8 cellular contexts compared by ENCODE assay signal in genomic region chrX:137051978-137052640, GRCh38. TPM values are rescaled to one million over a fixed set of nuclear protein-coding genes. Genes with fewer than 3 reads are reported as not detected.
A peak's percentile ranks its signal among the peaks of the same experiment; 100 is the strongest.
DNase-seq lines count a peak whose midpoint lies in the region; ATAC-seq and TF ChIP-seq lines count a peak whose summit lies in the region.

No MANE protein-coding gene starts in this region.

- H3K36me3 Mint-ChIP-seq in endodermal cell (ENCODE audit: low read depth), result no peaks in the 10 kb centered on the region

- H3K27ac ChIP-seq in endodermal cell (ENCODE audit: low read depth, low read length), result no peak overlapping the region

- TF ChIP-seq CTCF in endodermal cell (conservative IDR thresholded peaks at IDR 0.05), result peak; percentile 87

- DNase-seq in AML-193 (lab: John Stamatoyannopoulos, UW) (peak; percentile 1 to 20), NCI-H69 (lab: John Stamatoyannopoulos, UW) (peak; percentile 74), endodermal cell (peak; percentile 91)
- peak; percentile 91 for DNase-seq in activated CD8-positive, alpha-beta memory T cell treated with anti-CD3 and anti-CD28 coated beads for 24 hours
- peak; percentile 72 for DNase-seq in stimulated activated CD8-positive, alpha-beta memory T cell treated with anti-CD3 and anti-CD28 coated beads, Interleukin-4, amount 100 ng/mL, for 24 hours (ENCODE audit: low read depth)

- H3K9me3 ChIP-seq in endodermal cell (ENCODE audit: control insufficient read depth, low read length) (no peaks in the 10 kb centered on the region), mucosa of stomach (ENCODE audit: control insufficient read depth, low read length) (no peaks in the 10 kb centered on the region)

- H3K4me1 Mint-ChIP-seq in endodermal cell, result peaks cover 2% of the 10 kb centered on the region

- no peak overlapping the region for H3K27ac Mint-ChIP-seq in endodermal cell

- peak; percentile 98 for ATAC-seq in GM19023 (IDR thresholded peaks at IDR 0.05; ENCODE audit: unreplicated experiment)
- ATAC-seq in HG03159 (IDR thresholded peaks at IDR 0.05; ENCODE audit: unreplicated experiment), result peak; percentile 96

- peaks cover 88% of the 10 kb centered on the region for H3K27me3 Mint-ChIP-seq in endodermal cell (ENCODE audit: insufficient read depth)

- peaks cover 72% of the 10 kb centered on the region for H3K27me3 ChIP-seq in endodermal cell (ENCODE audit: control insufficient read depth, insufficient read depth, low read length, poor library complexity, severe bottlenecking)
- H3K27me3 ChIP-seq in mucosa of stomach (ENCODE audit: control insufficient read depth, insufficient read depth, low read length), result peaks cover 18% of the 10 kb centered on the region

- H3K36me3 ChIP-seq in endodermal cell (ENCODE audit: control insufficient read depth, insufficient read depth, low read length) (no peaks in the 10 kb centered on the region), mucosa of stomach (ENCODE audit: control insufficient read depth, insufficient read depth, low read length) (no peaks in the 10 kb centered on the region)

- H3K9me3 Mint-ChIP-seq in endodermal cell, result peaks cover 42% of the 10 kb centered on the region

- H3K4me3 Mint-ChIP-seq in endodermal cell, result peak overlapping the region; percentile 61

- H3K9ac ChIP-seq in endodermal cell (ENCODE audit: extremely low read depth, low read length, poor library complexity, severe bottlenecking) (no peak overlapping the region), mucosa of stomach (ENCODE audit: low read length) (peak overlapping the region; percentile 43)

- 5% methylated on average over 25 of the region's 37 CpGs; no CpG with 5 or more reads in 1 of the 2 experiments for WGBS in endodermal cell (ENCODE audit: insufficient coverage in 1 of 2, insufficient read length in 1 of 2), 2 experiments

- H3K4me3 ChIP-seq in endodermal cell (ENCODE audit: low read length) (peak overlapping the region; percentile 77), mucosa of stomach (ENCODE audit: low read length) (peak overlapping the region; percentile 8)

- H3K4me1 ChIP-seq in endodermal cell (ENCODE audit: control insufficient read depth, insufficient read depth, low read length), result no peaks in the 10 kb centered on the region
- H3K4me1 ChIP-seq in mucosa of stomach (ENCODE audit: control insufficient read depth, insufficient read depth, low read length), result peaks cover 5% of the 10 kb centered on the region

RNA-seq across cellular contexts. Expression of gene GPR101, which starts 18.3 kb away (rescaled TPM):
- not detected for total RNA-seq in endodermal cell
- polyA plus RNA-seq in endodermal cell (2013, experiment 1 of 2), result not detected
- polyA plus RNA-seq in endodermal cell (2013, experiment 2 of 2), result not detected

Comparison
In these comparisons a context has a peak if more than half of its experiments do, and no peak if none do; other contexts are left out.
1. DNase-seq: peak in every context shown above with its lines; median percentile 91 in activated CD8-positive, alpha-beta memory T cell treated with anti-CD3 and anti-CD28 coated beads for 24 hours; 91 in endodermal cell; 74 in NCI-H69; 72 in stimulated activated CD8-positive, alpha-beta memory T cell treated with anti-CD3 and anti-CD28 coated beads, Interleukin-4, amount 100 ng/mL, for 24 hours; 10 in AML-193.